Comparison of ENCODE assay signal across 22 cellular contexts in the genomic region with DNA sequence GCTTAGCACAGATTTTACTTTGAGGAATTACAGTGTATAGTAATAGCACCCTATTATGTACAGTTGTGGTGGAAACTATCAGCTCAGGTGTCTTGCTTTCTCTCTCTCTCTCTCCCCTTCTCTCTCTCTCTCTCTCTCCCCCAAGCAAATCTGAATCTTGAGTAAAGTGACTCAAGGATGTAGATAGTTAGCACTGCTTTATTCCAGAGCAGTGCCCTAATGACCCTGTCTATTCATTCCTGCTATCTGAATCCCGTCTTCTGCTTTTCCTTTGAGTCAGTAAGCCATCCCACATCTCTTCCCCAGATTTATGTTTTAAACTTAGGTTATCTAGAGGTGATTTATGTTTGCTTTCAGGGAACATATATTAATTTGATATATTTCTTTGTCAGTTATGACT. TPM values are rescaled to one million over a fixed set of nuclear protein-coding genes. Genes with fewer than 3 reads are reported as not detected.
"Had no signal": no experiment of that assay in that cellular context is flagged by ENCODE, and none has a peak within 500 bp of the region (broad histone marks: within the 10 kb centered on the region; RNA-seq: fewer than 3 reads in every experiment).

No MANE protein-coding gene starts in this region.

- H3K4me3 ChIP-seq: SJCRH30 had no signal

- H3K4me2 ChIP-seq: KMS-11 had no signal

- H3K27ac ChIP-seq: KMS-11, SJCRH30 had no signal

- H3K27me3 ChIP-seq: SJCRH30 had no signal

- H3K36me3 ChIP-seq: SJCRH30 had no signal

- ATAC-seq: HepG2, Right ventricle myocardium inferior, SK-N-SH treated with all-trans-retinoic acid at 6 μM for 48 hours had no signal

- H3K9ac ChIP-seq: KMS-11 had no signal

- FAIRE-seq: HepG2 had no signal

- H3K9me3 ChIP-seq: SJCRH30 had no signal

- DNase-seq: IMR-90, Kasumi-1, MM.1S, MV-4-11, NCI-H1048, NCI-H1105, NCI-H1436 treated with DMSO at 0.1 percent for 48 hours, NCI-H1694, NCI-H187 treated with DMSO at 0.1 percent for 48 hours, NCI-H2171 treated with DMSO at 0.1 percent for 48 hours, NCI-H524, NCI-H69, NCI-H774, SHP77 treated with DMSO at 0.1 percent for 48 hours, SJCRH30 had no signal

RNA-seq across cellular contexts. Expression of a gene that starts 5.2 kb away (rescaled TPM):
- total RNA-seq: HepG2, HT1080, IMR-90 had no signal
- polyA plus RNA-seq: HepG2 had no signal

RNA-seq across cellular contexts. Expression of a gene that starts 24.5 kb away (rescaled TPM):
- total RNA-seq: HepG2, HT1080, IMR-90, M059J, NCI-H460 had no signal
- polyA plus RNA-seq: HepG2, IMR-90 had no signal

RNA-seq across cellular contexts. Expression of a gene that starts 57.0 kb away (rescaled TPM):
- total RNA-seq: HT1080, IMR-90 had no signal
